16 cellular contexts compared by ENCODE assay signal in genomic region chr4:88981993-88982392, GRCh38.
DNase-seq lines count a peak whose midpoint lies in the region; ATAC-seq lines count a peak whose summit lies in the region.
"Had no signal": no experiment of that assay in that cellular context is flagged by ENCODE, and none has a peak within 500 bp of the region (broad histone marks: within the 10 kb centered on the region; RNA-seq: fewer than 3 reads in every experiment).

No MANE protein-coding gene starts in this region.

- no peak overlapping the region for H2AK5ac ChIP-seq in mesenchymal stem cell (ENCODE audit: low read length, severe bottlenecking)

- H4K8ac ChIP-seq in mesenchymal stem cell (ENCODE audit: low read length): no peak overlapping the region

- peaks cover 2% of the 10 kb centered on the region for H3K4me1 ChIP-seq in mesenchymal stem cell (ENCODE audit: control insufficient read depth, insufficient read depth, low read depth, low read length)
- H3K4me1 ChIP-seq: Caco-2 had no signal

- H3K4me3 ChIP-seq in mesenchymal stem cell (ENCODE audit: insufficient read depth in 1 of 2, low read depth in 1 of 2, low read length in 2 of 2): no peak overlapping the region

- 100% methylated on average over 1 of the region's 2 CpGs for WGBS in mesenchymal stem cell

- H3K27ac ChIP-seq in mesenchymal stem cell (ENCODE audit: low read length, poor library complexity, severe bottlenecking): no peak overlapping the region

- no peak overlapping the region for H3K18ac ChIP-seq in mesenchymal stem cell (ENCODE audit: low read depth in 1 of 2, low read length in 2 of 2)

- no peaks in the 10 kb centered on the region for H3K9me3 ChIP-seq in mesenchymal stem cell (ENCODE audit: control insufficient read depth, low read length)
- H3K9me3 ChIP-seq: Caco-2, SK-N-SH had no signal

- H3K27me3 ChIP-seq in mesenchymal stem cell (ENCODE audit: control insufficient read depth in 1 of 2, insufficient read depth in 1 of 2, low read length in 2 of 2): no peaks in the 10 kb centered on the region

- H3K4me2 ChIP-seq in mesenchymal stem cell (ENCODE audit: low read length, poor library complexity, severe bottlenecking): no peak overlapping the region
- H3K4me2 ChIP-seq: SK-N-SH had no signal

- no peak overlapping the region for H2BK120ac ChIP-seq in mesenchymal stem cell (ENCODE audit: low read depth, low read length)

- H3K4ac ChIP-seq in mesenchymal stem cell (ENCODE audit: low read depth in 1 of 2, low read length in 2 of 2): no peak overlapping the region

- no peak overlapping the region for H3K23ac ChIP-seq in mesenchymal stem cell (ENCODE audit: low read length in 2 of 2)

- no peak for DNase-seq in GF-D8 (lab: John Stamatoyannopoulos, UW)
- no peak for DNase-seq in NCI-H82 (lab: John Stamatoyannopoulos, UW)
- no peak for DNase-seq in mesenchymal stem cell
- DNase-seq: Caco-2; hippocampal formation; left colon; NCI-H1694 treated with DMSO at 0.1 percent for 48 hours; NCI-H510A treated with DMSO at 0.1 percent for 48 hours; SK-N-SH; stimulated activated CD4-positive, alpha-beta T cell treated with anti-CD3 and anti-CD28 coated beads, Interleukin-2, amount 100 ng/mL, for 48 hours had no signal

- H3K79me1 ChIP-seq in mesenchymal stem cell (replicated peaks; ENCODE audit: low read length, poor library complexity, severe bottlenecking): peaks cover 4% of the 10 kb centered on the region

- no peak overlapping the region for H2BK15ac ChIP-seq in mesenchymal stem cell (ENCODE audit: low read depth, poor library complexity, severe bottlenecking)

- H3K14ac ChIP-seq in mesenchymal stem cell (ENCODE audit: low read length in 2 of 2): no peak overlapping the region

- H4K91ac ChIP-seq in mesenchymal stem cell (ENCODE audit: low read length): no peak overlapping the region

- no peak overlapping the region for H2BK5ac ChIP-seq in mesenchymal stem cell (ENCODE audit: low read depth, low read length, poor library complexity, severe bottlenecking)

- ATAC-seq in GM18870 (IDR thresholded peaks at IDR 0.05; ENCODE audit: unreplicated experiment) (peak; percentile 89), GM21390 (IDR thresholded peaks at IDR 0.05; ENCODE audit: unreplicated experiment) (peak; percentile 67), HG02973 (IDR thresholded peaks at IDR 0.05; ENCODE audit: unreplicated experiment) (peak; percentile 83), HG03565 (IDR thresholded peaks at IDR 0.05; ENCODE audit: unreplicated experiment) (peak; percentile 43), GM21576 (IDR thresholded peaks at IDR 0.05; ENCODE audit: unreplicated experiment) (no peak)
- ATAC-seq: left colon, Panc1 had no signal

- no peaks in the 10 kb centered on the region for H3K36me3 ChIP-seq in mesenchymal stem cell (ENCODE audit: control insufficient read depth in 1 of 2, insufficient read depth in 2 of 2, low read depth in 1 of 2, low read length in 2 of 2)

- H3K9ac ChIP-seq in mesenchymal stem cell (ENCODE audit: low read length): no peak overlapping the region
- H3K9ac ChIP-seq: SK-N-SH had no signal

- H2BK12ac ChIP-seq in mesenchymal stem cell (ENCODE audit: low read length in 2 of 2): no peak overlapping the region

- H2AFZ ChIP-seq in mesenchymal stem cell (ENCODE audit: low read depth, low read length): no peak overlapping the region
